Comparison of ENCODE assay signal across 8 cellular contexts in genomic region chr15:68422403-68423145, GRCh38. TPM values are rescaled to one million over a fixed set of nuclear protein-coding genes. Genes with fewer than 3 reads are reported as not detected.
A peak's percentile ranks its signal among the peaks of the same experiment; 100 is the strongest.
DNase-seq lines count a peak whose midpoint lies in the region; ATAC-seq and TF ChIP-seq lines count a peak whose summit lies in the region.
"Not testable (repeated sequence)": the region's sequence is repeated elsewhere in the genome, so short reads cannot be mapped to it uniquely, and the experiment has no call there.
"Had no signal": no experiment of that assay in that cellular context is flagged by ENCODE, and none has a peak within 500 bp of the region (broad histone marks: within the 10 kb centered on the region; RNA-seq: fewer than 3 reads in every experiment).

No MANE protein-coding gene starts in this region.

- BruUV-seq in IMR-90 (replicated peaks; lab: Mats Ljungman, UMichigan): not testable (repeated sequence)

- H3K9me1 ChIP-seq in IMR-90 (ENCODE audit: insufficient read depth, low read length): peaks cover 39% of the 10 kb centered on the region

- not testable (repeated sequence) for H3K18ac ChIP-seq in IMR-90 (ENCODE audit: low read depth, low read length)

- CTCF ChIA-PET in AG04450 (lab: Charles Lee) (interaction anchor here (2.4 kb wide), 1 partner anchor 116 kb away, joined by 7 read pairs; no protein-coding TSS in a partner anchor), IMR-90 (lab: Yijun Ruan, JAX) (interaction anchor here (1.6 kb wide), 1 partner anchor 127 kb away, joined by 6 read pairs; no protein-coding TSS in a partner anchor)

- not testable (repeated sequence) for H3K9me3 Mint-ChIP-seq in chondrocyte (ENCODE audit: low read depth); neural crest cell

- H3K27ac Mint-ChIP-seq in chondrocyte (ENCODE audit: unreplicated experiment) (peak overlapping the region; percentile 96), neural crest cell (ENCODE audit: unreplicated experiment) (peak overlapping the region; percentile 51)

- H3K36me3 ChIP-seq in IMR-90 (ENCODE audit: control insufficient read depth, insufficient read depth, low read length); hepatocyte (replicated peaks; ENCODE audit: insufficient read depth, low read depth); tibial artery: not testable (repeated sequence)

- intact Hi-C loops in IMR-90 (cut with micrococcal nuclease); tibial artery (cut with DNase I; ENCODE audit: low total_unique reads): not testable (repeated sequence)

- in situ Hi-C loops in IMR-90 (cut with MboI; ENCODE audit: low sequenced_read_pairs): not testable (repeated sequence)

- not testable (repeated sequence) for H2BK5ac ChIP-seq in IMR-90 (ENCODE audit: low read depth, low read length, poor library complexity, severe bottlenecking)

- H3K27me3 Mint-ChIP-seq in chondrocyte (ENCODE audit: low read depth): not testable (repeated sequence)
- peaks cover 13% of the 10 kb centered on the region for H3K27me3 Mint-ChIP-seq in neural crest cell (ENCODE audit: low read depth)

- TF ChIP-seq RAD21 in IMR-90 (IDR thresholded peaks at IDR 0.05; ENCODE audit: low read length): not testable (repeated sequence)

- TF ChIP-seq POLR2A in IMR-90 (IDR thresholded peaks at IDR 0.05; ENCODE audit: low read depth, low read length): not testable (repeated sequence)

- dilution Hi-C loops in IMR-90 (cut with HindIII; ENCODE audit: low sequenced_read_pairs, unreplicated experiment): not testable (repeated sequence)

- peak overlapping the region; percentile 94; the same call in 1 of the 2 replicates for H2AK5ac ChIP-seq in IMR-90 (ENCODE audit: low read depth, low read length)

- POLR2A ChIA-PET in AG04450 (lab: Yijun Ruan, JAX) (interaction anchor here (1.0 kb wide), 1 partner anchor 38 kb away, joined by 4 read pairs; no protein-coding TSS in a partner anchor), IMR-90 (lab: Charles Lee; ENCODE audit: unreplicated experiment) (interaction anchor here (0.7 kb wide), 1 partner anchor 163 kb away, joined by 3 read pairs; no protein-coding TSS in a partner anchor)

- H3K4me2 ChIP-seq in IMR-90 (ENCODE audit: low read depth, low read length): not testable (repeated sequence)
- H3K4me2 ChIP-seq in hepatocyte: peak overlapping the region; percentile 70

- peak overlapping the region; percentile 65 for H3K4me3 Mint-ChIP-seq in chondrocyte (ENCODE audit: unreplicated experiment)
- not testable (repeated sequence) for H3K4me3 Mint-ChIP-seq in neural crest cell

- not testable (repeated sequence) for H3K79me2 ChIP-seq in hepatocyte

- not testable (repeated sequence) for H3K9me2 ChIP-seq in hepatocyte (replicated peaks; ENCODE audit: insufficient read depth)

- not testable (repeated sequence) for ATAC-seq in IMR-90 (ENCODE audit: low read depth)

- H4K91ac ChIP-seq in IMR-90 (ENCODE audit: insufficient read depth, low read depth, low read length): peak overlapping the region; percentile 77; the same call in 1 of the 2 replicates

- not testable (repeated sequence) for H2AK9ac ChIP-seq in IMR-90 (replicated peaks; ENCODE audit: low read depth, low read length, poor library complexity)

- H4K20me1 ChIP-seq in IMR-90 (ENCODE audit: insufficient read depth, low read length): peaks cover 15% of the 10 kb centered on the region; the same call in 1 of the 2 replicates
- H4K20me1 ChIP-seq in hepatocyte (ENCODE audit: insufficient read depth, poor library complexity, severe bottlenecking): not testable (repeated sequence)

- not testable (repeated sequence) for H3K27me3 ChIP-seq in AG04450 (ENCODE audit: control insufficient read depth, insufficient read depth, low read length); IMR-90 (ENCODE audit: control insufficient read depth, insufficient read depth, low read length); hepatocyte; tibial artery

- peak overlapping the region in 1 of 2 experiments; percentile 64; a peak in 1 of 4 replicates for H4K8ac ChIP-seq in IMR-90 (ENCODE audit: low read depth in 2 of 2, low read length in 2 of 2)

- H3K27ac ChIP-seq in AG04450 (ENCODE audit: low read depth, low read length) (peak overlapping the region; percentile 39), IMR-90 (ENCODE audit: insufficient read depth, low read length) (peak overlapping the region; percentile 4; the same call in 1 of the 2 replicates), hepatocyte (peak overlapping the region; percentile 95), tibial artery (peak overlapping the region; percentile 61 to 67)

- peak overlapping the region; percentile 88 for H2BK20ac ChIP-seq in IMR-90 (ENCODE audit: low read depth, low read length)

- peak overlapping the region; percentile 70; the same call in 1 of the 3 replicates for H2BK15ac ChIP-seq in IMR-90 (ENCODE audit: low read depth, low read length)

- H3K4me1 ChIP-seq in IMR-90 (ENCODE audit: control insufficient read depth, insufficient read depth, low read length) (peaks cover 30% of the 10 kb centered on the region), hepatocyte (ENCODE audit: insufficient read depth) (peaks cover 34% of the 10 kb centered on the region), tibial artery (peaks cover 0 to 81% (median 46%) of the 10 kb centered on the region in 4 donors)

- peaks cover 100% of the 10 kb centered on the region for H3K4me1 Mint-ChIP-seq in chondrocyte (ENCODE audit: low read depth)
- peaks cover 53% of the 10 kb centered on the region for H3K4me1 Mint-ChIP-seq in neural crest cell

- peak overlapping the region; percentile 67; the same call in 1 of the 2 replicates for H3K23ac ChIP-seq in IMR-90 (ENCODE audit: low read depth, low read length)

- not testable (repeated sequence) for H3K9ac ChIP-seq in IMR-90 (ENCODE audit: low read depth, low read length)

- not testable (repeated sequence) for H3K9me3 ChIP-seq in AG04450 (ENCODE audit: control insufficient read depth, insufficient read depth, low read length); IMR-90 (ENCODE audit: control insufficient read depth, insufficient read depth, low read length); hepatocyte (ENCODE audit: low read depth); tibial artery

- H3K79me1 ChIP-seq in IMR-90 (ENCODE audit: low read depth in 1 of 2, low read length in 2 of 2): peaks cover 3 to 74% of the 10 kb centered on the region in 2 experiments; a peak in 3 of 4 replicates

- peak overlapping the region; percentile 49 for H2AFZ ChIP-seq in IMR-90 (replicated peaks; ENCODE audit: low read length, poor library complexity)
- not testable (repeated sequence) for H2AFZ ChIP-seq in hepatocyte

- H3K14ac ChIP-seq in IMR-90 (replicated peaks; ENCODE audit: low read depth, low read length): peak overlapping the region; percentile 79; the same call in 1 of the 2 replicates

- H3K4me3 ChIP-seq in AG04450 (ENCODE audit: low read depth, low read length); IMR-90 (ENCODE audit: insufficient read depth, low read depth, low read length); hepatocyte; tibial artery: not testable (repeated sequence)

- peaks cover 43% of the 10 kb centered on the region for H3K36me3 Mint-ChIP-seq in chondrocyte (ENCODE audit: low read depth)
- not testable (repeated sequence) for H3K36me3 Mint-ChIP-seq in neural crest cell (ENCODE audit: low read depth)

- peak overlapping the region; percentile 93 for H3K4ac ChIP-seq in IMR-90 (ENCODE audit: low read depth, low read length)

- peak overlapping the region; percentile 59; the same call in 1 of the 2 replicates for H4K5ac ChIP-seq in IMR-90 (ENCODE audit: low read depth, low read length)

- not testable (repeated sequence) for H3K56ac ChIP-seq in IMR-90 (ENCODE audit: extremely low read depth, insufficient read depth, low read length)

- not testable (repeated sequence) for DNase-seq in AG04450 (ENCODE audit: low read depth, low spot score); IMR-90; chondrocyte (ENCODE audit: low spot score); hepatocyte (ENCODE audit: low spot score); neural crest cell (ENCODE audit: low read depth, low spot score); tibial artery
- peak; percentile 13 for DNase-seq in activated CD8-positive, alpha-beta memory T cell treated with anti-CD3 and anti-CD28 coated beads for 24 hours

- WGBS in IMR-90 (ENCODE audit: extremely low coverage in 2 of 2, insufficient read length in 1 of 2), 2 experiments: 100% methylated on average over 1 of the region's 5 CpGs; no CpG with 5 or more reads in 1 of the 2 experiments
- 81% methylated on average over 5 of the region's 5 CpGs for WGBS in hepatocyte (ENCODE audit: low lambda C conversion rate, missing lambda C conversion rate)

- peak overlapping the region; percentile 87 for H2BK120ac ChIP-seq in IMR-90 (ENCODE audit: low read depth, low read length)

- not testable (repeated sequence) for TF ChIP-seq CTCF in AG04450 (IDR thresholded peaks at IDR 0.05; ENCODE audit: low read depth, low read length); IMR-90 (conservative IDR thresholded peaks at IDR 0.05; ENCODE audit: low read depth, low read length); chondrocyte (IDR thresholded peaks at IDR 0.05); hepatocyte (IDR thresholded peaks at IDR 0.05; ENCODE audit: poor library complexity); neural crest cell (conservative IDR thresholded peaks at IDR 0.05); tibial artery (IDR thresholded peaks at IDR 0.05)

RNA-seq across cellular contexts. Expression of gene ITGA11, which starts 9.4 kb away (rescaled TPM):
- 24.0 and 34.7 TPM in 2 replicates for polyA plus RNA-seq in AG04450 (2011; rRNA removed)
- 24.5 and 25.0 TPM in 2 replicates for polyA minus RNA-seq in AG04450 (2011; rRNA and poly(A)+ RNA removed)
- total RNA-seq in IMR-90 (2012; rRNA removed): 2.5 and 4.1 TPM in 2 replicates
- 5.6 and 6.6 TPM in 2 replicates for polyA plus RNA-seq in IMR-90 (2012; rRNA removed)
- 3.0 and 5.8 TPM in 2 replicates for polyA plus RNA-seq in IMR-90 (2012; cell fraction: cytosol; rRNA removed)
- 6.2 and 6.6 TPM in 2 replicates for polyA plus RNA-seq in IMR-90 (2012; cell fraction: nucleus; rRNA removed; ENCODE audit: low replicate concordance)
- total RNA-seq in chondrocyte: 965 to 1,105 TPM (median 1,092 TPM) in 3 replicates
- 4.7 and 9.7 TPM in 2 replicates for total RNA-seq in hepatocyte
- 19.2 and 19.6 TPM in 2 replicates for polyA plus RNA-seq in hepatocyte
- 0.18 and 0.51 TPM in 2 replicates for total RNA-seq in neural crest cell
- total RNA-seq: HepG2 had no signal
- polyA plus RNA-seq: HepG2 had no signal

Comparison
In these comparisons a context has a peak if more than half of its experiments do, and no peak if none do; other contexts are left out.
1. H3K27ac ChIP-seq: peak in every context shown above with its lines; median percentile 95 in hepatocyte; 64 in tibial artery; 39 in AG04450; 4 in IMR-90.
2. RNA of gene ITGA11, which starts 9.4 kb away (total RNA-seq): 965 to 1,105 TPM in chondrocyte; 4.7 to 9.7 TPM in hepatocyte, 2.5 to 4.1 TPM in IMR-90 and 0.18 to 0.51 TPM in neural crest cell; every median in the first group is over 10 times any median in the second.